ENCODE assay signal across 8 cellular contexts in the genomic region with DNA sequence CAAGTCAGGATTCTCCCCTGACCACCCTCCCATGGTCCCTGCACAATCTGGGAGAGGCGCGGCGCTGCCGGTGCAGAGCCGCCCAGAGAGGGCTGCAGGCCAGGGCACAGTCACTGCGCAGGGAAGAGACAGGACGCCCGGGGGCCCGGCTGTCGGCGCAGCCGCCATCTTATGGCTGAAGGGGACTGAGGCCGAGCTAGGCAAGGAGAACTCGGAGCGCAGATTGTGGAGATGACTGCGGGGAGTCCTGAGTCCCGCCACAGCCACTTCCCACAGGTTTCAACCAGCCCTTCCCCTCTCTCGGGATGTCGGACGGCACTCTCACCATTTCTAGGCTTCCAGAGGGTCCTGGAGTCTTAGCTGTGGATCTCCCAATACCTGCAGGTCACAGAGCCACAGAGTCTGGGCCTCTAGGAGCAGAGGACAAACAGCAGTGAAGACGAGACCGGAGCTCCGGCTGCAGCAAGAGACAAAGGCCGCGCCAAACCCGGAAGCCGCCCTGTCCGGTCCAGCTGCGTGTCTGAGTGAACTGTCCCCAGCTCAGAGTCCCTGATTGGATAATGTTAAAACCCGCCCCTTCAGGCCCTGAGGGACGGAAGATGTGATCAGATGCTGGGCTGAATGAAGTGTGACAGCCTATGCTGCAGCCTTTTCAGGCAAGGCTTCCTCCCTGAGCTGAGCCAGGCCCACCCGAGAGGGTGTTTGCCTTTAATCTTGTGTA. TPM values are rescaled to one million over a fixed set of nuclear protein-coding genes. Genes with fewer than 3 reads are reported as not detected.
A peak's percentile ranks its signal among the peaks of the same experiment; 100 is the strongest.
DNase-seq lines count a peak whose midpoint lies in the region; ATAC-seq and TF ChIP-seq lines count a peak whose summit lies in the region.

A gene (minus strand): TSS at position 526 of the 721 bp plus-strand sequence. CDS start 198 bp downstream, at position 328.

- no peaks in the 10 kb centered on the region for H3K27me3 ChIP-seq in adrenal gland

- H3K4me3 ChIP-seq in GM12865 (ENCODE audit: low read depth, low read length) = peak within 1 kb of the TSS; percentile 77
- H3K4me3 ChIP-seq in adrenal gland = peak within 1 kb of the TSS; percentile 42 to 99 (median 75)

- peaks cover 27% of the 10 kb centered on the region for H3K36me3 Mint-ChIP-seq in progenitor cell of endocrine pancreas (ENCODE audit: insufficient read depth)

- H3K9me3 ChIP-seq in adrenal gland (replicated peaks in 1 of 3) = no peaks in the 10 kb centered on the region

- TF ChIP-seq CTCF in GM12865 (IDR thresholded peaks at IDR 0.05; ENCODE audit: insufficient read depth, low read depth, low read length, missing control alignments) = no peak
- TF ChIP-seq CTCF in adrenal gland (IDR thresholded peaks at IDR 0.05) = no peak
- no peak for TF ChIP-seq CTCF in progenitor cell of endocrine pancreas (IDR thresholded peaks at IDR 0.05; ENCODE audit: unreplicated experiment)

- H3K27ac ChIP-seq in adrenal gland = peak within 1 kb of the TSS; percentile 94 to 99 (median 97)

- H3K4me3 Mint-ChIP-seq in progenitor cell of endocrine pancreas (ENCODE audit: low read depth) = peak within 1 kb of the TSS; percentile 96

- peaks cover 0 to 8% of the 10 kb centered on the region in 2 donors for H3K36me3 ChIP-seq in adrenal gland (replicated peaks in 1 of 2)

- peaks cover 12% of the 10 kb centered on the region for H3K4me1 Mint-ChIP-seq in progenitor cell of endocrine pancreas (ENCODE audit: low read depth)

- ATAC-seq in HG02763 (IDR thresholded peaks at IDR 0.05; ENCODE audit: unreplicated experiment) (peak; percentile 100), left cardiac atrium (peak; percentile 100)

- intact Hi-C loops in adrenal gland (cut with DNase I) = no loop called here
- intact Hi-C loops in left cardiac atrium (cut with DNase I) = loop anchor here in 1 of 2 donors (1.0 kb wide), 1 partner anchor 30 kb away; no protein-coding TSS in a partner anchor

- DNase-seq in GM12865 (ENCODE audit: low read depth) = peak; percentile 96
- peak; percentile 85 for DNase-seq in NCI-H1436 (lab: John Stamatoyannopoulos, UW)
- DNase-seq in T-helper 1 cell = peak; percentile 36 to 90 (median 62)
- DNase-seq in adrenal gland = peak; percentile 88 to 97 (median 93)
- DNase-seq in left cardiac atrium = peak; percentile 92
- peak; percentile 61 for DNase-seq in progenitor cell of endocrine pancreas (ENCODE audit: low spot score, unreplicated experiment)
- peak; percentile 92 for DNase-seq in ureter (ENCODE audit: low spot score)

- H3K9me3 Mint-ChIP-seq in progenitor cell of endocrine pancreas (ENCODE audit: low read depth) = peaks cover 14% of the 10 kb centered on the region

- H3K27ac Mint-ChIP-seq in progenitor cell of endocrine pancreas = peak within 1 kb of the TSS; percentile 100

- H3K27me3 Mint-ChIP-seq in progenitor cell of endocrine pancreas = no peaks in the 10 kb centered on the region

- whole genome bisulfite sequencing in adrenal gland, 4 donors = 0 to 1% (median 1%) methylated on average over 20 to 32 of the region's 32 CpGs

- peaks cover 5 to 15% of the 10 kb centered on the region in 2 donors for H3K4me1 ChIP-seq in adrenal gland (replicated peaks in 1 of 2)

- peak; percentile 91 to 96 for TF ChIP-seq POLR2A in adrenal gland (IDR thresholded peaks at IDR 0.05)

RNA-seq across cellular contexts. Expression of the gene that starts here (rescaled TPM):
- 10 to 100 TPM in 6 of 8 donors, 1 to 10 TPM in 2; 4.4 to 26.3 (median 11.1) TPM for total RNA-seq in adrenal gland
- 10 to 100 TPM in 1 of 3 donors, 1 to 10 TPM in 2; 2.8 to 11.3 (median 5.8) TPM for polyA plus RNA-seq in adrenal gland
- 1 to 10 TPM; 5.7 to 9.4 TPM for total RNA-seq in left cardiac atrium
- total RNA-seq in progenitor cell of endocrine pancreas = 35.1 and 38.5 TPM in 2 replicates
- total RNA-seq in ureter = 27.0 TPM

Comparison
In these comparisons a context has a peak if more than half of its experiments do, and no peak if none do; other contexts are left out.
1. Peak in every context shown above with its lines: DNase-seq, ATAC-seq, H3K4me3 ChIP-seq and H3K27ac ChIP-seq.